ENCODE assay signal across 5 cellular contexts in the genomic region with DNA sequence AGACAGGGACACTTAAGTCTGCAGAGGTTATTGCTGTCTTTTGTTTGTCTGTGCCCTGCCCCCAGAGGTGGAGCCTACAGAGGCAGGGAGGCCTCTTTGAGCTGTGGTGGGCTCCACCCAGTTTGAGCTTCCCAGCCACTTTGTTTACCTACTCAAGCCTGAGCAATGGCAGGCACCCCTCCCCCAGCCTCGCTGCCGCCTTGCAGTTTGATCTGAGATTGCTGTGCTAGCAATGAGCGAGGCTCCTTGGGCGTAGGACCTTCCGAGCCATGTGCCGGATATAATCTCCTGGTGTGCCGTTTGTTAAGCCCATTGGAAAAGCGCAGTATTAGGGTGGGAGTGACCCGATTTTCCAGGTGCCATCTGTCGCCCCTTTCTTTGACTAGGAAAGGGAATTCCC.
A peak's percentile ranks its signal among the peaks of the same experiment; 100 is the strongest.
DNase-seq lines count a peak whose midpoint lies in the region; ATAC-seq, FAIRE-seq and TF ChIP-seq lines count a peak whose summit lies in the region.
"Not testable (repeated sequence)": the region's sequence is repeated elsewhere in the genome, so short reads cannot be mapped to it uniquely, and the experiment has no call there.

No MANE protein-coding gene starts in this region.

- peaks cover 14% of the 10 kb centered on the region for H3K9me3 Mint-ChIP-seq in stimulated activated effector memory CD8-positive, alpha-beta T cell treated with anti-CD3 and anti-CD28 coated beads, Interleukin-12 subunit alpha, Interleukin-12 subunit beta, amount 100 ng/mL, for 72 hours

- not testable (repeated sequence) for BruUV-seq in PC-9 (replicated peaks; lab: Mats Ljungman, UMichigan); HepG2 (replicated peaks; lab: Mats Ljungman, UMichigan)

- H3K27me3 ChIP-seq in PC-9 (ENCODE audit: insufficient read depth, low read depth); HepG2 (ENCODE audit: control insufficient read depth in 1 of 2, insufficient read depth in 2 of 2, low read length in 2 of 2): not testable (repeated sequence)

- intact Hi-C loops in PC-9 (cut with micrococcal nuclease; ENCODE audit: unreplicated experiment); HepG2 (cut with micrococcal nuclease; ENCODE audit: unreplicated experiment): not testable (repeated sequence)

- in situ Hi-C loops in HepG2 (cut with HindIII; ENCODE audit: extremely low pct_ligation_motif_present, low pct_unique_long_range_greater_than_20kb): not testable (repeated sequence)

- not testable (repeated sequence) for TF ChIP-seq RAD21 in HepG2 (CRISPR knock-in tag; IDR thresholded peaks at IDR 0.05)

- H3K9me2 ChIP-seq in PC-9 (ENCODE audit: insufficient read depth): not testable (repeated sequence)

- H3K4me2 ChIP-seq in PC-9: peak overlapping the region; percentile 47
- not testable (repeated sequence) for H3K4me2 ChIP-seq in HepG2 (ENCODE audit: low read depth, low read length)

- POLR2A ChIA-PET in PC-9 (lab: Charles Lee; ENCODE audit: unreplicated experiment); HepG2 (lab: Yijun Ruan, JAX): not testable (repeated sequence)

- CTCF ChIA-PET in PC-9 (lab: Charles Lee); HepG2 (lab: Yijun Ruan, JAX; ENCODE audit: low intra/inter-chr PET ratio, low total read pairs): not testable (repeated sequence)

- H3K79me2 ChIP-seq in PC-9 (ENCODE audit: low read depth); HepG2 (ENCODE audit: insufficient read depth, low read length): not testable (repeated sequence)

- H3K4me3 Mint-ChIP-seq in stimulated activated effector memory CD8-positive, alpha-beta T cell treated with anti-CD3 and anti-CD28 coated beads, Interleukin-12 subunit alpha, Interleukin-12 subunit beta, amount 100 ng/mL, for 72 hours: not testable (repeated sequence)

- H3K9ac ChIP-seq in HepG2 (ENCODE audit: insufficient read depth, low read depth, low read length): not testable (repeated sequence)

- not testable (repeated sequence) for ATAC-seq in HepG2; stimulated activated effector memory CD8-positive, alpha-beta T cell treated with anti-CD3 and anti-CD28 coated beads, Interleukin-12 subunit alpha, Interleukin-12 subunit beta, amount 100 ng/mL, for 72 hours

- peak overlapping the region; percentile 44 for H3K27ac Mint-ChIP-seq in stimulated activated effector memory CD8-positive, alpha-beta T cell treated with anti-CD3 and anti-CD28 coated beads, Interleukin-12 subunit alpha, Interleukin-12 subunit beta, amount 100 ng/mL, for 72 hours

- 11% methylated on average over 5 of the region's 10 CpGs for WGBS in HepG2 (ENCODE audit: low lambda C conversion rate)

- H3F3A ChIP-seq in PC-9 (ENCODE audit: insufficient read depth, low read depth): not testable (repeated sequence)

- not testable (repeated sequence) for H2AFZ ChIP-seq in PC-9; HepG2 (ENCODE audit: low read length)

- H3K4me3 ChIP-seq in PC-9: peak overlapping the region; percentile 30; the same call in 1 of the 2 replicates
- not testable (repeated sequence) for H3K4me3 ChIP-seq in HepG2 (replicated peaks in 1 of 3; ENCODE audit: insufficient read depth in 1 of 3, low read depth in 2 of 3, low read length in 3 of 3)

- H3K27ac ChIP-seq in PC-9; HepG2 (ENCODE audit: extremely low read length, insufficient read depth, low read length): not testable (repeated sequence)

- TF ChIP-seq EP300 in HepG2 (IDR thresholded peaks at IDR 0.05; ENCODE audit: low read depth in 2 of 2, low read length in 2 of 2); HepG2 (CRISPR knock-in tag; IDR thresholded peaks at IDR 0.05; ENCODE audit: borderline replicate concordance): not testable (repeated sequence)

- not testable (repeated sequence) for H3K36me3 Mint-ChIP-seq in stimulated activated effector memory CD8-positive, alpha-beta T cell treated with anti-CD3 and anti-CD28 coated beads, Interleukin-12 subunit alpha, Interleukin-12 subunit beta, amount 100 ng/mL, for 72 hours

- TF ChIP-seq CTCF in PC-9 (conservative IDR thresholded peaks at IDR 0.05); HepG2 (CRISPR knock-in tag; IDR thresholded peaks at IDR 0.05): not testable (repeated sequence)

- peaks cover 10% of the 10 kb centered on the region for H3K9me3 ChIP-seq in PC-9 (ENCODE audit: insufficient read depth, low read depth)
- not testable (repeated sequence) for H3K9me3 ChIP-seq in HepG2 (ENCODE audit: low read length)

- not testable (repeated sequence) for H4K20me1 ChIP-seq in PC-9 (ENCODE audit: insufficient read depth); HepG2 (ENCODE audit: insufficient read depth, low read length)

- DNase-seq in DMS53 (lab: John Stamatoyannopoulos, UW): peak; percentile 27
- DNase-seq in NCI-H82 (lab: John Stamatoyannopoulos, UW): peak; percentile 22
- not testable (repeated sequence) for DNase-seq in PC-9; HepG2 (ENCODE audit: low spot score); stimulated activated effector memory CD8-positive, alpha-beta T cell treated with anti-CD3 and anti-CD28 coated beads, Interleukin-12 subunit alpha, Interleukin-12 subunit beta, amount 100 ng/mL, for 72 hours (ENCODE audit: low spot score in 2 of 2)

- not testable (repeated sequence) for H3K36me3 ChIP-seq in PC-9 (ENCODE audit: low read depth); HepG2 (replicated peaks in 1 of 2; ENCODE audit: control insufficient read depth in 1 of 2, insufficient read depth in 2 of 2, low read length in 2 of 2)

- FAIRE-seq in HepG2 (lab: Jason Lieb, UNC): not testable (repeated sequence)

- H3K4me1 ChIP-seq in PC-9 (replicated peaks; ENCODE audit: insufficient read depth); HepG2 (ENCODE audit: insufficient read depth, low read length): not testable (repeated sequence)

- not testable (repeated sequence) for TF ChIP-seq POLR2A in HepG2 (IDR thresholded peaks at IDR 0.05; ENCODE audit: insufficient read depth in 1 of 2, low read depth in 2 of 2, low read length in 2 of 2)

- H3K4me1 Mint-ChIP-seq in stimulated activated effector memory CD8-positive, alpha-beta T cell treated with anti-CD3 and anti-CD28 coated beads, Interleukin-12 subunit alpha, Interleukin-12 subunit beta, amount 100 ng/mL, for 72 hours: not testable (repeated sequence)

TF ChIP-seq in HepG2, 621 proteins besides CTCF, POLR2A, EP300 and RAD21:
- TF ChIP-seq, protein P1, sequence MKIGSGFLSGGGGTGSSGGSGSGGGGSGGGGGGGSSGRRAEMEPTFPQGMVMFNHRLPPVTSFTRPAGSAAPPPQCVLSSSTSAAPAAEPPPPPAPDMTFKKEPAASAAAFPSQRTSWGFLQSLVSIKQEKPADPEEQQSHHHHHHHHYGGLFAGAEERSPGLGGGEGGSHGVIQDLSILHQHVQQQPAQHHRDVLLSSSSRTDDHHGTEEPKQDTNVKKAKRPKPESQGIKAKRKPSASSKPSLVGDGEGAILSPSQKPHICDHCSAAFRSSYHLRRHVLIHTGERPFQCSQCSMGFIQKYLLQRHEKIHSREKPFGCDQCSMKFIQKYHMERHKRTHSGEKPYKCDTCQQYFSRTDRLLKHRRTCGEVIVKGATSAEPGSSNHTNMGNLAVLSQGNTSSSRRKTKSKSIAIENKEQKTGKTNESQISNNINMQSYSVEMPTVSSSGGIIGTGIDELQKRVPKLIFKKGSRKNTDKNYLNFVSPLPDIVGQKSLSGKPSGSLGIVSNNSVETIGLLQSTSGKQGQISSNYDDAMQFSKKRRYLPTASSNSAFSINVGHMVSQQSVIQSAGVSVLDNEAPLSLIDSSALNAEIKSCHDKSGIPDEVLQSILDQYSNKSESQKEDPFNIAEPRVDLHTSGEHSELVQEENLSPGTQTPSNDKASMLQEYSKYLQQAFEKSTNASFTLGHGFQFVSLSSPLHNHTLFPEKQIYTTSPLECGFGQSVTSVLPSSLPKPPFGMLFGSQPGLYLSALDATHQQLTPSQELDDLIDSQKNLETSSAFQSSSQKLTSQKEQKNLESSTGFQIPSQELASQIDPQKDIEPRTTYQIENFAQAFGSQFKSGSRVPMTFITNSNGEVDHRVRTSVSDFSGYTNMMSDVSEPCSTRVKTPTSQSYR (CRISPR knock-in tag; IDR thresholded peaks at IDR 0.05; ENCODE audit: borderline replicate concordance): peak; percentile 86; the same call in 1 of the 2 replicates
- TF ChIP-seq, protein P2, sequence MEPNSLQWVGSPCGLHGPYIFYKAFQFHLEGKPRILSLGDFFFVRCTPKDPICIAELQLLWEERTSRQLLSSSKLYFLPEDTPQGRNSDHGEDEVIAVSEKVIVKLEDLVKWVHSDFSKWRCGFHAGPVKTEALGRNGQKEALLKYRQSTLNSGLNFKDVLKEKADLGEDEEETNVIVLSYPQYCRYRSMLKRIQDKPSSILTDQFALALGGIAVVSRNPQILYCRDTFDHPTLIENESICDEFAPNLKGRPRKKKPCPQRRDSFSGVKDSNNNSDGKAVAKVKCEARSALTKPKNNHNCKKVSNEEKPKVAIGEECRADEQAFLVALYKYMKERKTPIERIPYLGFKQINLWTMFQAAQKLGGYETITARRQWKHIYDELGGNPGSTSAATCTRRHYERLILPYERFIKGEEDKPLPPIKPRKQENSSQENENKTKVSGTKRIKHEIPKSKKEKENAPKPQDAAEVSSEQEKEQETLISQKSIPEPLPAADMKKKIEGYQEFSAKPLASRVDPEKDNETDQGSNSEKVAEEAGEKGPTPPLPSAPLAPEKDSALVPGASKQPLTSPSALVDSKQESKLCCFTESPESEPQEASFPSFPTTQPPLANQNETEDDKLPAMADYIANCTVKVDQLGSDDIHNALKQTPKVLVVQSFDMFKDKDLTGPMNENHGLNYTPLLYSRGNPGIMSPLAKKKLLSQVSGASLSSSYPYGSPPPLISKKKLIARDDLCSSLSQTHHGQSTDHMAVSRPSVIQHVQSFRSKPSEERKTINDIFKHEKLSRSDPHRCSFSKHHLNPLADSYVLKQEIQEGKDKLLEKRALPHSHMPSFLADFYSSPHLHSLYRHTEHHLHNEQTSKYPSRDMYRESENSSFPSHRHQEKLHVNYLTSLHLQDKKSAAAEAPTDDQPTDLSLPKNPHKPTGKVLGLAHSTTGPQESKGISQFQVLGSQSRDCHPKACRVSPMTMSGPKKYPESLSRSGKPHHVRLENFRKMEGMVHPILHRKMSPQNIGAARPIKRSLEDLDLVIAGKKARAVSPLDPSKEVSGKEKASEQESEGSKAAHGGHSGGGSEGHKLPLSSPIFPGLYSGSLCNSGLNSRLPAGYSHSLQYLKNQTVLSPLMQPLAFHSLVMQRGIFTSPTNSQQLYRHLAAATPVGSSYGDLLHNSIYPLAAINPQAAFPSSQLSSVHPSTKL (CRISPR knock-in tag; IDR thresholded peaks at IDR 0.05): peak; percentile 33; the same call in 1 of the 2 replicates
- TF ChIP-seq FOXP1 (IDR thresholded peaks at IDR 0.05): not testable (repeated sequence)
- TF ChIP-seq FOXP1 (CRISPR knock-in tag; IDR thresholded peaks at IDR 0.05): 0 out of 2 replicates have a peak, but pooled peaks have one; percentile 9
